ENCODE assay signal across 18 cellular contexts in the genomic region with DNA sequence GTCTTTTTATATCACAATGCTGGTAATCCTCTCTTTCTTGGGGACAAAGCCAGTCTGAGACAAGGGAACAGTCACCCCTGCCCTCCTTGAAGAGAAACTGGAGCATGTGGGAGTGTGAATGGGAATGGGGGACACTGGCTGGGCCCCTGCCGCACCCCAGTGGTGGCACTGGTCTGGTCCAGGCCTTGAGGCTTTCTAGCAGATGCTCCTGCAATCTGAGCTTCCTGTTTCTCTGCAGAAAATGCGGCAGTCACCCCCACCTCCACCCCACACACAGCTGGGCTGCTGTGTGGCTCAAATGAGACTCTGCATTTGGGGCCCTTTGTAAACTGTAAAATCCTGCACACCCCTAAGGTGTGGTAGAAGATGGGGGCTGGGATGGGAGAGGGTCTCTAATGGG.
"Had no signal": no experiment of that assay in that cellular context is flagged by ENCODE, and none has a peak within 500 bp of the region (broad histone marks: within the 10 kb centered on the region; RNA-seq: fewer than 3 reads in every experiment).

No MANE protein-coding gene starts in this region.

- H3K27me3 Mint-ChIP-seq: activated CD4-positive, alpha-beta T cell treated with anti-CD3 and anti-CD28 coated beads, Interleukin-2, amount 10 ng/mL, durations not matched to agents 7 days and 5 days; activated naive CD8-positive, alpha-beta T cell; naive thymus-derived CD8-positive, alpha-beta T cell; stimulated activated naive B cell treated with anti-CD40 and anti-IgM and Interleukin-4, amounts not matched to agents 10 μg/mL and 1 μg/mL and 100 μg/mL, for 72 hours had no signal

- ATAC-seq: body of pancreas; esophagus mucosa; left lobe of liver; naive thymus-derived CD8-positive, alpha-beta T cell; stimulated activated naive B cell treated with anti-CD40 and anti-IgM and Interleukin-4, amounts not matched to agents 10 μg/mL and 1 μg/mL and 100 μg/mL, for 72 hours had no signal

- FAIRE-seq: colon, keratinocyte had no signal

- H3K9me3 Mint-ChIP-seq: activated CD4-positive, alpha-beta T cell treated with anti-CD3 and anti-CD28 coated beads, Interleukin-2, amount 10 ng/mL, durations not matched to agents 7 days and 5 days; naive thymus-derived CD8-positive, alpha-beta T cell; stimulated activated naive B cell treated with anti-CD40 and anti-IgM and Interleukin-4, amounts not matched to agents 10 μg/mL and 1 μg/mL and 100 μg/mL, for 72 hours had no signal

- H3K27me3 ChIP-seq: body of pancreas, tibial artery, uterus had no signal

- DNase-seq: activated CD4-positive, alpha-beta T cell treated with anti-CD3 and anti-CD28 coated beads, Interleukin-2, amount 10 ng/mL, durations not matched to agents 7 days and 5 days; activated CD4-positive, CD25-positive, alpha-beta regulatory T cell; activated CD8-positive, alpha-beta memory T cell treated with anti-CD3 and anti-CD28 coated beads, Interleukin-2, amount 50 U/mL, for 48 hours; activated gamma-delta T cell treated with Interleukin-2 at 50 U/mL for 16 hours; amniotic stem cell; body of pancreas; caudate nucleus; hippocampal formation; naive thymus-derived CD8-positive, alpha-beta T cell; retina; stimulated activated naive B cell treated with anti-CD40 and anti-IgM and Interleukin-4, amounts not matched to agents 10 μg/mL and 1 μg/mL and 100 μg/mL, for 72 hours; tibial artery; uterus had no signal

- H3K4me3 Mint-ChIP-seq: activated CD4-positive, alpha-beta T cell treated with anti-CD3 and anti-CD28 coated beads, Interleukin-2, amount 10 ng/mL, durations not matched to agents 7 days and 5 days; activated naive CD8-positive, alpha-beta T cell; naive thymus-derived CD8-positive, alpha-beta T cell; stimulated activated naive B cell treated with anti-CD40 and anti-IgM and Interleukin-4, amounts not matched to agents 10 μg/mL and 1 μg/mL and 100 μg/mL, for 72 hours had no signal

- H3K4me1 ChIP-seq: uterus had no signal

- H3K27ac Mint-ChIP-seq: activated CD4-positive, alpha-beta T cell treated with anti-CD3 and anti-CD28 coated beads, Interleukin-2, amount 10 ng/mL, durations not matched to agents 7 days and 5 days; activated naive CD8-positive, alpha-beta T cell had no signal

- H3K36me3 Mint-ChIP-seq: activated naive CD8-positive, alpha-beta T cell had no signal

- H3K9me3 ChIP-seq: body of pancreas, tibial artery, uterus had no signal

- H3K36me3 ChIP-seq: uterus had no signal

- H3K4me3 ChIP-seq: body of pancreas, tibial artery, uterus had no signal

- H3K27ac ChIP-seq: body of pancreas, tibial artery, uterus had no signal
